Comparison of ENCODE assay signal across 38 cellular contexts in the genomic region with DNA sequence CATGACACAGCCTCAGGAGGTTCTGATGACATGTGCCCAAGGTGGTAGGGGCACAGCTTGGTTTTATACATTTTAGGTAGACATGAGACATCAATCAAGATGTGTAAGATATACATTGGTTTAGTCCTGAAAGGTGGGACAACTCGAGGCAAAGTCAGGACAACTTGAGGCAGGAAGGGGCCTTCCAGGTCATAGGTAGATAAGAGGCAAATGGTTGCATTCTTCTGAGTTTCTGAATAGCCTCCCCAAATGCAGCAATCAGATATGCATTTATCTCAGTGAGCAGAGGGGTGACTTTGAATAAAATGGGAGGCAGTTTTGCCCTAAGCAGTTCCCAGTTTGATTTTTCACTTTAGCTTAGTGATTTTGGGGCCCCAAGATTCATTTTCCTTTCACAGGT.
"Had no signal": no experiment of that assay in that cellular context is flagged by ENCODE, and none has a peak within 500 bp of the region (broad histone marks: within the 10 kb centered on the region; RNA-seq: fewer than 3 reads in every experiment).

No MANE protein-coding gene starts in this region.

- H3K4me3 Mint-ChIP-seq: activated naive CD4-positive, alpha-beta T cell treated with anti-CD3 and anti-CD28 coated beads for 36 hours; activated naive CD4-positive, alpha-beta T cell treated with anti-CD3 and anti-CD28 coated beads, Interleukin-2, amount 10 ng/mL, durations not matched to agents 7 days and 5 days; activated naive CD4-positive, alpha-beta T cell treated with anti-CD3 and anti-CD28 coated beads, Interleukin-2, amount 50 U/mL, for 24 hours; activated naive CD8-positive, alpha-beta T cell; activated naive CD8-positive, alpha-beta T cell treated with anti-CD3 and anti-CD28 coated beads for 36 hours; activated naive CD8-positive, alpha-beta T cell treated with anti-CD3 and anti-CD28 coated beads, Interleukin-2, amount 10 ng/mL, durations not matched to agents 7 days and 5 days; activated naive CD8-positive, alpha-beta T cell treated with anti-CD3 and anti-CD28 coated beads, Interleukin-2, amount 50 U/mL, for 24 hours; activated T-cell treated with anti-CD3 and anti-CD28 coated beads, Interleukin-2, amount 50 U/mL, for 4 hours; activated T-cell treated with anti-CD3 and anti-CD28 coated beads, Interleukin-2, amount 50 U/mL, for 72 hours; activated T-helper 1 cell treated with anti-CD3 and anti-CD28 coated beads, Interleukin-12 subunit alpha, Interleukin-12 subunit beta, Interleukin-2, Interleukin-4 antibody, amounts not matched to agents 30 ng/mL and 10 ng/mL and 1 ng/mL, durations not matched to agents 14 hours and 24 hours and 36 hours; activated T-helper 17 cell treated with anti-CD3 and anti-CD28 coated beads, Interleukin-2, amount 50 U/mL, for 72 hours; brain; central memory CD8-positive, alpha-beta T cell had no signal

- H3K27me3 Mint-ChIP-seq: activated naive CD8-positive, alpha-beta T cell; activated naive CD8-positive, alpha-beta T cell treated with anti-CD3 and anti-CD28 coated beads, Interleukin-2, amount 10 ng/mL, durations not matched to agents 7 days and 5 days had no signal

- DNase-seq: activated effector memory CD4-positive, alpha-beta T cell treated with anti-CD3 and anti-CD28 coated beads, Interleukin-2, amount 50 U/mL, for 16 hours; activated effector memory CD4-positive, alpha-beta T cell treated with Interleukin-2 at 50 U/mL for 16 hours; activated gamma-delta T cell; activated gamma-delta T cell treated with Interleukin-2 at 50 U/mL for 16 hours; activated naive CD4-positive, alpha-beta T cell; activated naive CD4-positive, alpha-beta T cell treated with anti-CD3 and anti-CD28 coated beads for 36 hours; activated naive CD4-positive, alpha-beta T cell treated with anti-CD3 and anti-CD28 coated beads, Interleukin-2, amount 10 ng/mL, durations not matched to agents 7 days and 5 days; activated naive CD4-positive, alpha-beta T cell treated with anti-CD3 and anti-CD28 coated beads, Interleukin-2, amount 50 U/mL, for 16 hours; activated naive CD4-positive, alpha-beta T cell treated with Interleukin-2 at 50 U/mL for 16 hours; activated naive CD8-positive, alpha-beta T cell treated with anti-CD3 and anti-CD28 coated beads for 36 hours; activated naive CD8-positive, alpha-beta T cell treated with anti-CD3 and anti-CD28 coated beads, Interleukin-2, amount 10 ng/mL, durations not matched to agents 7 days and 5 days; activated naive CD8-positive, alpha-beta T cell treated with anti-CD3 and anti-CD28 coated beads, Interleukin-2, amount 50 U/mL, for 24 hours; activated T-cell treated with anti-CD3 and anti-CD28 coated beads, Interleukin-2, amount 50 U/mL, for 4 hours; activated T-cell treated with anti-CD3 and anti-CD28 coated beads, Interleukin-2, amount 50 U/mL, for 48 hours; activated T-cell treated with anti-CD3 and anti-CD28 coated beads, Interleukin-2, amount 50 U/mL, for 72 hours; adrenal gland; amniotic stem cell; amygdala; anterior cingulate cortex; aorta; body of pancreas; brain microvascular endothelial cell; caudate nucleus; central memory CD4-positive, alpha-beta T cell; cerebellar nuclear complex had no signal

- H3K4me3 ChIP-seq: adrenal gland, ascending aorta, body of pancreas, breast epithelium, cardiac muscle cell had no signal

- H3K27ac Mint-ChIP-seq: activated naive CD4-positive, alpha-beta T cell treated with anti-CD3 and anti-CD28 coated beads for 36 hours; activated naive CD4-positive, alpha-beta T cell treated with anti-CD3 and anti-CD28 coated beads, Interleukin-2, amount 10 ng/mL, durations not matched to agents 7 days and 5 days; activated naive CD4-positive, alpha-beta T cell treated with anti-CD3 and anti-CD28 coated beads, Interleukin-2, amount 50 U/mL, for 24 hours; activated naive CD4-positive, alpha-beta T cell treated with anti-CD3 and anti-CD28 coated beads, Interleukin-2, amount 50 U/mL, for 72 hours; activated naive CD8-positive, alpha-beta T cell; activated naive CD8-positive, alpha-beta T cell treated with anti-CD3 and anti-CD28 coated beads for 36 hours; activated naive CD8-positive, alpha-beta T cell treated with anti-CD3 and anti-CD28 coated beads, Interleukin-2, amount 10 ng/mL, durations not matched to agents 7 days and 5 days; activated naive CD8-positive, alpha-beta T cell treated with anti-CD3 and anti-CD28 coated beads, Interleukin-2, amount 50 U/mL, for 24 hours; activated T-cell treated with anti-CD3 and anti-CD28 coated beads, Interleukin-2, amount 50 U/mL, for 72 hours; activated T-helper 1 cell treated with anti-CD3 and anti-CD28 coated beads, Interleukin-12 subunit alpha, Interleukin-12 subunit beta, Interleukin-2, Interleukin-4 antibody, amounts not matched to agents 30 ng/mL and 10 ng/mL and 1 ng/mL, durations not matched to agents 14 hours and 24 hours and 36 hours; activated T-helper 17 cell treated with anti-CD3 and anti-CD28 coated beads, Interleukin-2, amount 50 U/mL, for 72 hours; activated T-helper 2 cell treated with anti-CD3 and anti-CD28 coated beads, Interferon-gamma antibody, Interleukin-2, Interleukin-4, amounts not matched to agents 10 μg/mL and 5 μg/mL and 100 μg/mL, durations not matched to agents 14 hours and 24 hours and 36 hours; brain had no signal

- H3K36me3 Mint-ChIP-seq: activated naive CD4-positive, alpha-beta T cell treated with anti-CD3 and anti-CD28 coated beads, Interleukin-2, amount 10 ng/mL, durations not matched to agents 7 days and 5 days; activated naive CD8-positive, alpha-beta T cell; activated naive CD8-positive, alpha-beta T cell treated with anti-CD3 and anti-CD28 coated beads for 36 hours; activated naive CD8-positive, alpha-beta T cell treated with anti-CD3 and anti-CD28 coated beads, Interleukin-2, amount 10 ng/mL, durations not matched to agents 7 days and 5 days; brain had no signal

- H3K27me3 ChIP-seq: adrenal gland, ascending aorta, body of pancreas, brain microvascular endothelial cell, breast epithelium, cardiac muscle cell had no signal

- FAIRE-seq: astrocyte, bronchial epithelial cell had no signal

- H3K9me3 ChIP-seq: adrenal gland had no signal

- H3K27ac ChIP-seq: adrenal gland, ascending aorta, body of pancreas, brain microvascular endothelial cell, breast epithelium, cardiac muscle cell had no signal

- H3K9me3 Mint-ChIP-seq: activated T-helper 2 cell treated with anti-CD3 and anti-CD28 coated beads, Interferon-gamma antibody, Interleukin-2, Interleukin-4, amounts not matched to agents 10 μg/mL and 5 μg/mL and 100 μg/mL, durations not matched to agents 14 hours and 24 hours and 36 hours had no signal

- ATAC-seq: activated naive CD4-positive, alpha-beta T cell treated with anti-CD3 and anti-CD28 coated beads, Interleukin-2, amount 50 U/mL, for 72 hours; activated naive CD8-positive, alpha-beta T cell treated with anti-CD3 and anti-CD28 coated beads, Interleukin-2, amount 50 U/mL, for 24 hours; activated T-cell treated with anti-CD3 and anti-CD28 coated beads, Interleukin-2, amount 50 U/mL, for 4 hours; activated T-cell treated with anti-CD3 and anti-CD28 coated beads, Interleukin-2, amount 50 U/mL, for 72 hours; activated T-helper 17 cell treated with anti-CD3 and anti-CD28 coated beads, Interleukin-2, amount 50 U/mL, for 72 hours; body of pancreas had no signal

- H3K4me1 Mint-ChIP-seq: activated naive CD4-positive, alpha-beta T cell treated with anti-CD3 and anti-CD28 coated beads, Interleukin-2, amount 10 ng/mL, durations not matched to agents 7 days and 5 days; activated naive CD4-positive, alpha-beta T cell treated with anti-CD3 and anti-CD28 coated beads, Interleukin-2, amount 50 U/mL, for 24 hours; activated naive CD8-positive, alpha-beta T cell treated with anti-CD3 and anti-CD28 coated beads, Interleukin-2, amount 10 ng/mL, durations not matched to agents 7 days and 5 days; activated T-helper 17 cell treated with anti-CD3 and anti-CD28 coated beads, Interleukin-2, amount 50 U/mL, for 72 hours; brain; central memory CD8-positive, alpha-beta T cell had no signal

- H3K36me3 ChIP-seq: adrenal gland, ascending aorta, brain microvascular endothelial cell, breast epithelium, cardiac muscle cell had no signal

- H3K4me1 ChIP-seq: adrenal gland, ascending aorta, body of pancreas, breast epithelium had no signal
